Comparison of ENCODE assay signal across 7 cellular contexts in genomic region chr11:118714416-118714815, GRCh38. TPM values are rescaled to one million over a fixed set of nuclear protein-coding genes. Genes with fewer than 3 reads are reported as not detected.
"Had no signal": no experiment of that assay in that cellular context is flagged by ENCODE, and none has a peak within 500 bp of the region (broad histone marks: within the 10 kb centered on the region; RNA-seq: fewer than 3 reads in every experiment).

No MANE protein-coding gene starts in this region.

RNA-seq across cellular contexts. Expression of gene TREH, which starts 35.0 kb away (rescaled TPM):
- total RNA-seq: HT1080, LHCN-M2, MCF 10A, OCI-LY7, PC-3 had no signal
- polyA plus RNA-seq: IgD-negative memory B cell, SK-N-SH had no signal
